In genomic region chr5:96316017-96316416, GRCh38 we compare ENCODE assay signal across 19 cellular contexts.
DNase-seq lines count a peak whose midpoint lies in the region; ATAC-seq and TF ChIP-seq lines count a peak whose summit lies in the region.
"Had no signal": no experiment of that assay in that cellular context is flagged by ENCODE, and none has a peak within 500 bp of the region (broad histone marks: within the 10 kb centered on the region; RNA-seq: fewer than 3 reads in every experiment).

No MANE protein-coding gene starts in this region.

- H3K9me3 ChIP-seq in AG04450 (ENCODE audit: control insufficient read depth, insufficient read depth, low read length) (no peaks in the 10 kb centered on the region), A673 (ENCODE audit: low read depth, low read length, poor library complexity, severe bottlenecking) (no peaks in the 10 kb centered on the region)

- TF ChIP-seq CTCF in AG04450 (IDR thresholded peaks at IDR 0.05; ENCODE audit: low read depth, low read length) (no peak), A673 (conservative IDR thresholded peaks at IDR 0.05; ENCODE audit: low read depth, low read length) (no peak)

- CTCF ChIA-PET in AG04450 (lab: Charles Lee) (no interaction called here), A673 (lab: Charles Lee) (no interaction called here)

- no peaks in the 10 kb centered on the region for H3K36me3 ChIP-seq in A673 (ENCODE audit: insufficient read depth, low read length, poor library complexity, severe bottlenecking)

- H3K27me3 ChIP-seq in AG04450 (ENCODE audit: control insufficient read depth, insufficient read depth, low read length) (no peaks in the 10 kb centered on the region), A673 (replicated peaks; ENCODE audit: insufficient read depth, low read depth, low read length, poor library complexity) (no peaks in the 10 kb centered on the region)

- BruUV-seq in A673 (replicated peaks; lab: Mats Ljungman, UMichigan) = no TSS peak

- ATAC-seq in GM21717 (IDR thresholded peaks at IDR 0.05; ENCODE audit: unreplicated experiment) = peak; percentile 19

- POLR2A ChIA-PET in AG04450 (lab: Yijun Ruan, JAX) (no interaction called here), A673 (lab: Charles Lee; ENCODE audit: low non-redundant PET) (no interaction called here)

- no peaks in the 10 kb centered on the region for H3K4me1 ChIP-seq in A673 (ENCODE audit: insufficient read depth, low read length, poor library complexity, severe bottlenecking)

- no peak overlapping the region for H3K4me3 ChIP-seq in AG04450 (ENCODE audit: low read depth, low read length)
- H3K4me3 ChIP-seq in A673 (ENCODE audit: low read depth, low read length, poor library complexity, severe bottlenecking) = no peak overlapping the region
- H3K4me3 ChIP-seq: SK-N-MC had no signal

- DNase-seq in AG04450 (ENCODE audit: low read depth, low spot score) = no peak
- DNase-seq in M059J (ENCODE audit: low read depth) = peak; percentile 25
- DNase-seq in fibroblast of peridontal ligament (ENCODE audit: extremely low read depth) = peak; percentile 72
- no peak for DNase-seq in A673 (ENCODE audit: low spot score)
- no peak for DNase-seq in COLO668 (lab: John Stamatoyannopoulos, UW; ENCODE audit: unreplicated experiment)
- DNase-seq in glomerular visceral epithelial cell (ENCODE audit: extremely low spot score) = no peak
- no peak for DNase-seq in activated T-cell treated with anti-CD3 and anti-CD28 coated beads, Interleukin-2, amount 50 U/mL, for 48 hours
- DNase-seq: AML-193, COR-L47, EL, H9, KBM-7, NCI-H1048, NCI-H146, NCI-H2081, NCI-H510A treated with DMSO at 0.1 percent for 48 hours, Right ventricle myocardium superior had no signal

- H3K27ac ChIP-seq in AG04450 (ENCODE audit: low read depth, low read length) (peak overlapping the region; percentile 42), A673 (ENCODE audit: low read depth, low read length, poor library complexity, severe bottlenecking) (no peak overlapping the region)
- H3K27ac ChIP-seq: SK-N-MC had no signal

- intact Hi-C loops in A673 (cut with micrococcal nuclease; ENCODE audit: unreplicated experiment) = no loop called here

Comparison
In these comparisons a context has a peak if more than half of its experiments do, and no peak if none do; other contexts are left out.
1. DNase-seq: peak in M059J (single experiment) and fibroblast of peridontal ligament (single experiment); none in AG04450 (single experiment), A673 (single experiment), COLO668 (single experiment), glomerular visceral epithelial cell (single experiment) and activated T-cell treated with anti-CD3 and anti-CD28 coated beads, Interleukin-2, amount 50 U/mL, for 48 hours (0 of 2).